Comparison of ENCODE assay signal across 8 cellular contexts in the genomic region with DNA sequence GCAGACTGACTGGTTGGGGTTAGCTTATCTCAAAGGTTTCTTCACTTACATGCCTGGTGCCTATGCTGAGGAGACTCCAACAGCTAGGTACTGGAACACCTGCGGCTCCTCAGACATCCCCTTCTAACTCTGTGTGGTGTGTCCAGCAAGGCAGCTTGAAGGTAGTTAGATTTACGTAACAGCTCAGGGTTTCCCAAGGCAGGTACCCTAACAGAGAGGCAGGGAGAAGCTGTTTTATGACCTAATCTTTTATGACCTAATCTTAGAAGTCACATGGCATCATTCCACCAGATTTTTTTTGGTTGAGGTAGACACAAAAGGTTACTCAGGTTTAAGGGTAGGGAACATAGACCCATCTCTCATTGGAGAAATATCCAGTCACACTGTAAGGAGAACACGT.
"Had no signal": no experiment of that assay in that cellular context is flagged by ENCODE, and none has a peak within 500 bp of the region (broad histone marks: within the 10 kb centered on the region; RNA-seq: fewer than 3 reads in every experiment).

No MANE protein-coding gene starts in this region.

- H3K4me3 ChIP-seq: GM23248, HAP-1 had no signal

- DNase-seq: GM23248, GOT3, H7, KBM-7 had no signal

- H3K9me3 ChIP-seq: HAP-1 had no signal

- H3K27ac Mint-ChIP-seq: IgD-negative memory B cell had no signal

- H2AFZ ChIP-seq: GM23248 had no signal

- H3K9ac ChIP-seq: GM23248 had no signal

- H3K36me3 ChIP-seq: HAP-1 had no signal

- H3K4me3 Mint-ChIP-seq: IgD-negative memory B cell had no signal

- H3K27ac ChIP-seq: GM23248 had no signal

- ATAC-seq: HCT116 had no signal

- FAIRE-seq: HTR-8/SVneo had no signal
